27 cellular contexts compared by ENCODE assay signal in the genomic region with DNA sequence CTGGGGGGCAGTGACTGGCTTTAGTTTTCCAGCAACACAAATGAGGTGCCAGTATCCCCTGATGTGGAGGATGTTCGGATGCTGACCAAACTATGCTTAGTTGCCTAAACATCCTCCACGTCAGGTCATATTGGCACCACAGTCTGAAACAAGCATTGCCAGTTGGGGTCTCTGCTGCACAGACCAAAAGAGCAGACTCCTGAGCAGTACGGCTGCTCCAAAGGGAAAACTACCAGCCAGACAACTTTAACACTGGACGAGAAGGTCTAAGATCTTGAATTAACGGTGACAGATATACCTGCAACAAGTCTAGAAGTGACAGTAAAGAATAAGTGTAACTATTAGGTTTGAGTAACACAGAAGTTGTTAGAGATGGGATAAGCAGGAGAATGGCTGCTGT. TPM values are rescaled to one million over a fixed set of nuclear protein-coding genes. Genes with fewer than 3 reads are reported as not detected.
DNase-seq lines count a peak whose midpoint lies in the region; ATAC-seq, FAIRE-seq and TF ChIP-seq lines count a peak whose summit lies in the region.
"Had no signal": no experiment of that assay in that cellular context is flagged by ENCODE, and none has a peak within 500 bp of the region (broad histone marks: within the 10 kb centered on the region; RNA-seq: fewer than 3 reads in every experiment).

No MANE protein-coding gene starts in this region.

- H3K4ac ChIP-seq in neuronal stem cell (ENCODE audit: low read length) = no peak overlapping the region

- no peaks in the 10 kb centered on the region for H4K20me1 ChIP-seq in K562 (replicated peaks; ENCODE audit: control insufficient read depth, insufficient read depth, low read length)
- H4K20me1 ChIP-seq: BLaER1 had no signal

- no peak overlapping the region for H3K27ac ChIP-seq in K562 (ENCODE audit: extremely low read depth, low read depth, low read length)
- no peak overlapping the region for H3K27ac ChIP-seq in neuronal stem cell (replicated peaks; ENCODE audit: low read length)
- H3K27ac ChIP-seq in tibial nerve = no peak overlapping the region
- H3K27ac ChIP-seq: 22Rv1, A549, BLaER1 had no signal

- H2BK15ac ChIP-seq in neuronal stem cell (ENCODE audit: low read length) = no peak overlapping the region

- no peaks in the 10 kb centered on the region for H3K27me3 Mint-ChIP-seq in activated T-cell treated with anti-CD3 and anti-CD28 coated beads, Interleukin-2, amount 50 U/mL, for 72 hours (ENCODE audit: low read depth)
- H3K27me3 Mint-ChIP-seq: B cell; CD4-positive, alpha-beta memory T cell; CD4-positive, CD25-positive, alpha-beta regulatory T cell had no signal

- H4K8ac ChIP-seq in neuronal stem cell (ENCODE audit: low read depth, low read length) = no peak overlapping the region

- peaks cover 2% of the 10 kb centered on the region for H3K79me1 ChIP-seq in neuronal stem cell (ENCODE audit: low read depth, low read length)

- H2BK12ac ChIP-seq in neuronal stem cell (ENCODE audit: low read length) = no peak overlapping the region

- H3K27me3 ChIP-seq in K562 (ENCODE audit: control insufficient read depth in 2 of 2, insufficient read depth in 2 of 2, low read length in 2 of 2) (no peaks in the 10 kb centered on the region), neuronal stem cell (ENCODE audit: control insufficient read depth in 3 of 3, insufficient read depth in 3 of 3, low read depth in 1 of 3, low read length in 3 of 3) (no peaks in the 10 kb centered on the region), BE2C (no peaks in the 10 kb centered on the region), tibial nerve (no peaks in the 10 kb centered on the region)
- H3K27me3 ChIP-seq: BLaER1 had no signal

- in situ Hi-C loops in K562 (cut with MboI) = no loop called here

- H2BK5ac ChIP-seq in neuronal stem cell (ENCODE audit: low read length) = no peak overlapping the region

- H3K14ac ChIP-seq in neuronal stem cell (ENCODE audit: low read length) = no peak overlapping the region

- no peak overlapping the region for H3K9ac ChIP-seq in K562 (ENCODE audit: insufficient read depth in 1 of 2, low read depth in 2 of 2, low read length in 2 of 2)
- no peak overlapping the region for H3K9ac ChIP-seq in neuronal stem cell (ENCODE audit: low read depth, low read length, poor library complexity)
- H3K9ac ChIP-seq: BLaER1 had no signal

- TF ChIP-seq EP300 in K562 (IDR thresholded peaks at IDR 0.05; ENCODE audit: low read length) (no peak), tibial nerve (IDR thresholded peaks at IDR 0.05) (no peak)

- no peak overlapping the region for H2AK5ac ChIP-seq in neuronal stem cell (ENCODE audit: low read depth, low read length)

- peak overlapping the region; percentile 85 for H3K23ac ChIP-seq in neuronal stem cell (ENCODE audit: low read depth, low read length, poor library complexity)

- no peaks in the 10 kb centered on the region for H3K9me1 ChIP-seq in K562 (ENCODE audit: control insufficient read depth, insufficient read depth, low read length)

- H3K4me3 ChIP-seq in K562 = no peak overlapping the region
- H3K4me3 ChIP-seq in neuronal stem cell (ENCODE audit: low read length in 2 of 2) = no peak overlapping the region
- H3K4me3 ChIP-seq in BE2C (ENCODE audit: low read depth, low read length) = no peak overlapping the region
- H3K4me3 ChIP-seq in tibial nerve = no peak overlapping the region
- H3K4me3 ChIP-seq: A549, BLaER1, GM12878 had no signal

- peaks cover 7 to 11% of the 10 kb centered on the region in 2 donors for H3K9me3 Mint-ChIP-seq in activated T-cell treated with anti-CD3 and anti-CD28 coated beads, Interleukin-2, amount 50 U/mL, for 72 hours

- no peaks in the 10 kb centered on the region for H3K79me2 ChIP-seq in K562 (ENCODE audit: control insufficient read depth, insufficient read depth, low read length)

- no peaks in the 10 kb centered on the region for H3K4me1 ChIP-seq in K562 (replicated peaks in 1 of 2; ENCODE audit: control insufficient read depth in 2 of 2, insufficient read depth in 2 of 2, low read length in 2 of 2)
- H3K4me1 ChIP-seq in neuronal stem cell (ENCODE audit: control insufficient read depth in 2 of 2, insufficient read depth in 1 of 2, low read depth in 1 of 2, low read length in 2 of 2) = no peaks in the 10 kb centered on the region
- H3K4me1 ChIP-seq in BE2C = no peaks in the 10 kb centered on the region
- no peaks in the 10 kb centered on the region for H3K4me1 ChIP-seq in tibial nerve
- H3K4me1 ChIP-seq: A549, BLaER1 had no signal

- TF ChIP-seq CTCF in K562 (IDR thresholded peaks at IDR 0.05 in 2 of 3, conservative IDR thresholded peaks at IDR 0.05 in 1 of 3; ENCODE audit: insufficient read depth in 2 of 3, low read depth in 1 of 3, low read length in 3 of 3) = no peak
- TF ChIP-seq CTCF in BE2C (IDR thresholded peaks at IDR 0.05; ENCODE audit: low read depth, low read length) = no peak
- no peak for TF ChIP-seq CTCF in tibial nerve (IDR thresholded peaks at IDR 0.05)

- TF ChIP-seq POLR2A in K562 (conservative IDR thresholded peaks at IDR 0.05) (no peak), GM12892 (IDR thresholded peaks at IDR 0.05; ENCODE audit: low read depth, low read length) (no peak), tibial nerve (IDR thresholded peaks at IDR 0.05) (no peak)

- H3K36me3 Mint-ChIP-seq in activated T-cell treated with anti-CD3 and anti-CD28 coated beads, Interleukin-2, amount 50 U/mL, for 72 hours (ENCODE audit: insufficient read depth in 2 of 2) = peaks cover 43 to 58% of the 10 kb centered on the region in 2 donors

- H3K4me1 Mint-ChIP-seq in activated T-cell treated with anti-CD3 and anti-CD28 coated beads, Interleukin-2, amount 50 U/mL, for 72 hours (ENCODE audit: low read depth) = no peaks in the 10 kb centered on the region
- H3K4me1 Mint-ChIP-seq: B cell; CD14-positive monocyte; CD4-positive, alpha-beta memory T cell; CD4-positive, CD25-positive, alpha-beta regulatory T cell; CD8-positive, alpha-beta memory T cell had no signal

- H2AFZ ChIP-seq in K562 (ENCODE audit: low read depth, low read length) = no peak overlapping the region
- no peak overlapping the region for H2AFZ ChIP-seq in neuronal stem cell (ENCODE audit: low read length)

- peak overlapping the region; percentile 27 for H3K27ac Mint-ChIP-seq in activated T-cell treated with anti-CD3 and anti-CD28 coated beads, Interleukin-2, amount 50 U/mL, for 72 hours
- H3K27ac Mint-ChIP-seq: B cell; CD4-positive, CD25-positive, alpha-beta regulatory T cell; CD8-positive, alpha-beta memory T cell had no signal

- WGBS in K562 (ENCODE audit: insufficient coverage, low coverage, missing lambda C conversion rate) = 97% methylated on average over 5 of the region's 5 CpGs
- WGBS in neuronal stem cell (ENCODE audit: extremely low coverage in 2 of 2, insufficient read length in 2 of 2, insufficient replicate concordance in 1 of 2), 2 donors = no CpG with 5 or more reads among the region's 5 CpGs
- WGBS in tibial nerve, 2 donors = 97 to 99% methylated on average over 5 of the region's 5 CpGs

- no peak for TF ChIP-seq RAD21 in K562 (CRISPR knock-in tag; conservative IDR thresholded peaks at IDR 0.05 in 1 of 2, IDR thresholded peaks at IDR 0.05 in 1 of 2)

- H3K4me2 ChIP-seq in K562 (ENCODE audit: insufficient read depth, low read length) (no peak overlapping the region), neuronal stem cell (ENCODE audit: insufficient read depth, low read length, poor library complexity, severe bottlenecking) (no peak overlapping the region)
- H3K4me2 ChIP-seq: A549, BLaER1 had no signal

- no peak overlapping the region for H4K91ac ChIP-seq in neuronal stem cell (ENCODE audit: low read depth, low read length, poor library complexity)

- H3K9me3 ChIP-seq in K562 (replicated peaks; ENCODE audit: control insufficient read depth, insufficient read depth, low read depth, low read length) (peaks cover 22% of the 10 kb centered on the region), neuronal stem cell (replicated peaks in 1 of 2; ENCODE audit: control insufficient read depth in 2 of 2, insufficient read depth in 1 of 2, low read depth in 1 of 2, low read length in 2 of 2) (peaks cover 21 to 57% of the 10 kb centered on the region in 2 donors), BE2C (no peaks in the 10 kb centered on the region), tibial nerve (peaks cover 0 to 48% (median 11%) of the 10 kb centered on the region in 4 donors)
- H3K9me3 ChIP-seq: A549 had no signal

- POLR2A ChIA-PET in K562 (lab: Yijun Ruan, JAX) = interaction anchor here (1.5 kb wide), 1 partner anchor 14 kb away, joined by 6 read pairs; no protein-coding TSS in a partner anchor

- no peak overlapping the region for H3K4me3 Mint-ChIP-seq in activated T-cell treated with anti-CD3 and anti-CD28 coated beads, Interleukin-2, amount 50 U/mL, for 72 hours
- H3K4me3 Mint-ChIP-seq: B cell; CD14-positive monocyte; CD4-positive, alpha-beta memory T cell; CD8-positive, alpha-beta memory T cell had no signal

- no peak for ATAC-seq in activated T-cell treated with anti-CD3 and anti-CD28 coated beads, Interleukin-2, amount 50 U/mL, for 72 hours (replicated peaks in 1 of 2)
- ATAC-seq in K562 = no peak
- ATAC-seq: A549, GM12878 had no signal

- peaks cover 66% of the 10 kb centered on the region for H3K36me3 ChIP-seq in K562 (ENCODE audit: control insufficient read depth, insufficient read depth, low read length)
- peaks cover 42 to 81% of the 10 kb centered on the region in 2 donors for H3K36me3 ChIP-seq in neuronal stem cell (replicated peaks in 1 of 2; ENCODE audit: control insufficient read depth in 2 of 2, insufficient read depth in 2 of 2, low read length in 2 of 2)
- peaks cover 59% of the 10 kb centered on the region for H3K36me3 ChIP-seq in BE2C
- peaks cover 2 to 98% (median 22%) of the 10 kb centered on the region in 3 donors for H3K36me3 ChIP-seq in tibial nerve

- CTCF ChIA-PET in K562 (lab: Yijun Ruan, JAX; ENCODE audit: low intra/inter-chr PET ratio) = no interaction called here

- H3K18ac ChIP-seq in neuronal stem cell (ENCODE audit: low read length) = no peak overlapping the region

- intact Hi-C loops in K562 (cut with micrococcal nuclease) = no loop called here

- BruUV-seq in K562 (replicated peaks; lab: Mats Ljungman, UMichigan) = no TSS peak

- H2BK120ac ChIP-seq in neuronal stem cell (ENCODE audit: low read depth, low read length) = no peak overlapping the region

- no peak for DNase-seq in activated T-cell treated with anti-CD3 and anti-CD28 coated beads, Interleukin-2, amount 50 U/mL, for 72 hours
- DNase-seq in activated T-cell treated with anti-CD3 and anti-CD28 coated beads for 4 hours (no peak), K562 (ENCODE audit: extremely low read depth in 1 of 4, low spot score in 3 of 4) (peak in 2 of 4 experiments; percentile 33 to 40), neuronal stem cell (ENCODE audit: low spot score) (no peak), GM12892 (ENCODE audit: insufficient read length) (no peak), BE2C (no peak), tibial nerve (ENCODE audit: low spot score in 2 of 2) (no peak)
- DNase-seq: AML-193; C1 segment of cervical spinal cord; CD4-positive, alpha-beta memory T cell; CD4-positive, CD25-positive, alpha-beta regulatory T cell; CD8-positive, alpha-beta memory T cell; COR-L47; DMS 273 treated with DMSO at 0.1 percent for 48 hours; DMS153; DMS53; DMS79; DND-41; EL; GDM1 had no signal

- FAIRE-seq in K562 (lab: Jason Lieb, UNC) = no peak
- no peak for FAIRE-seq in GM12892 (lab: Jason Lieb, UNC)
- FAIRE-seq: A549, GM12878, GM19239 had no signal

RNA-seq across cellular contexts. Expression of gene CLTCL1, which starts 40.5 kb away (rescaled TPM):
- 1 to 10 TPM in 1 of 2 donors, under 1 TPM in 1; 0.99 to 2.1 TPM for total RNA-seq in activated T-cell treated with anti-CD3 and anti-CD28 coated beads, Interleukin-2, amount 50 U/mL, for 72 hours
- total RNA-seq in K562 (2011; cell fraction: chromatin; rRNA removed; ENCODE audit: low replicate concordance) = 78.7 and 79.9 TPM in 2 replicates
- 32.0 and 34.7 TPM in 2 replicates for total RNA-seq in K562 (2011; cell fraction: nucleolus; rRNA removed)
- 23.7 and 38.1 TPM in 2 replicates for total RNA-seq in K562 (2011; cell fraction: nucleoplasm; rRNA removed)
- total RNA-seq in K562 (2014; rRNA removed) (4.3 and 5.4 TPM in 2 replicates), K562 (2014; rRNA removed; fragmentation: Illumina TruSeq; extraction: Trizol) (4.2 and 4.6 TPM in 2 replicates), K562 (2015; rRNA removed; fragmentation: Illumina TruSeq; extraction: Trizol) (3.6 and 4.5 TPM in 2 replicates), K562 (2021) (8.5 and 8.8 TPM in 2 replicates), tibial nerve (10 to 100 TPM; 22.6 to 35.9 (median 26.8) TPM)
- polyA plus RNA-seq in K562 (2011; rRNA removed) (11.7 and 17.0 TPM in 2 replicates), K562 (2014; fragmentation: Illumina TruSeq; extraction: Trizol) (4.3 and 5.0 TPM in 2 replicates), K562 (2014; fragmentation: Nextera tagmentation; extraction: Ambion mirVana) (1 to 10 TPM; 1.1 to 2.1 TPM), K562 (2014; rRNA removed) (5.8 and 8.8 TPM in 2 replicates)
- polyA plus RNA-seq in K562 (2011; cell fraction: cytosol; rRNA removed) = 10.3 and 14.5 TPM in 2 replicates
- 41.1 and 49.0 TPM in 2 replicates for polyA plus RNA-seq in K562 (2011; cell fraction: nucleus; rRNA removed)
- polyA plus RNA-seq in K562 (2012) = 5.7 and 18.7 TPM in 2 replicates
- 25.0 and 27.6 TPM in 2 replicates for polyA minus RNA-seq in K562 (2011; rRNA and poly(A)+ RNA removed)
- 12.9 and 15.0 TPM in 2 replicates for polyA minus RNA-seq in K562 (2011; cell fraction: cytosol; rRNA and poly(A)+ RNA removed)
- 18.0 and 35.4 TPM in 2 replicates for polyA minus RNA-seq in K562 (2011; cell fraction: nucleus; rRNA and poly(A)+ RNA removed)
- polyA plus RNA-seq in neuronal stem cell (2013, experiment 1 of 2) = 3.1 TPM
- polyA plus RNA-seq in neuronal stem cell (2013, experiment 2 of 2) = 3.2 TPM
- polyA plus RNA-seq in GM12892 (2012; ENCODE audit: missing spikeins) = 0.49 TPM
- polyA plus RNA-seq in BE2C (2012; ENCODE audit: insufficient read depth, insufficient read length, low read depth) = 0.76 TPM
- polyA plus RNA-seq: CD4-positive, alpha-beta memory T cell had no signal
